Comparison of ENCODE assay signal across 1 cellular context in genomic region chr5:172334196-172334595, GRCh38.
TF ChIP-seq lines count a peak whose summit lies in the region.

No MANE protein-coding gene starts in this region.

TF ChIP-seq in IMR-90, 13 proteins besides CTCF, POLR2A, EP300 and RAD21 (continued from another document):
- TF ChIP-seq ELK1 (IDR thresholded peaks at IDR 0.05; ENCODE audit: borderline replicate concordance, low read depth, low read length) (no peak), MXI1 (IDR thresholded peaks at IDR 0.05; ENCODE audit: borderline replicate concordance, low read depth, low read length) (no peak), RCOR1 (IDR thresholded peaks at IDR 0.05; ENCODE audit: insufficient replicate concordance, low read length) (no peak)
